Comparison of ENCODE assay signal across 1 cellular context in the genomic region with DNA sequence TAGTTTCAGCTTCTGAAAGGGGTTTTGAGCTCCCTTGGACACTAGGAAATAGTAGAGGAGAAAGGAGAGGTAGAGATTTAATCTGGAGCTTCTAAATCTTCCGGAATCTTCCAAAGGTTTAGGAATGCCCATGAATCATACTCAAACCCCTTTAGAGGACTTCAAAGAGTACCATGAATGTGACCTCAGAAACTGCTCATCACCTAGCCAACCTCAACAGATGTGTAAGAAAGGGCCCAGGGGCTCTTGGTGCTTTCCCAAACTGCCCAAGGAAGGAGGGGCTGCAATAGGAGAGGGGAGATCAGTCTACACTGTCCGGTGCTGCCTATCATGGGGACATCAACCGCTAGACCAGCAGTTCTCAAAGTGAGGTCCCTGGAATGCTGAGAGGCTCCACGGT.
TF ChIP-seq lines count a peak whose summit lies in the region.

No MANE protein-coding gene starts in this region.

TF ChIP-seq in WTC11, 78 proteins besides CTCF, POLR2A, EP300 and RAD21 (continued from another document):
- TF ChIP-seq, protein P1, sequence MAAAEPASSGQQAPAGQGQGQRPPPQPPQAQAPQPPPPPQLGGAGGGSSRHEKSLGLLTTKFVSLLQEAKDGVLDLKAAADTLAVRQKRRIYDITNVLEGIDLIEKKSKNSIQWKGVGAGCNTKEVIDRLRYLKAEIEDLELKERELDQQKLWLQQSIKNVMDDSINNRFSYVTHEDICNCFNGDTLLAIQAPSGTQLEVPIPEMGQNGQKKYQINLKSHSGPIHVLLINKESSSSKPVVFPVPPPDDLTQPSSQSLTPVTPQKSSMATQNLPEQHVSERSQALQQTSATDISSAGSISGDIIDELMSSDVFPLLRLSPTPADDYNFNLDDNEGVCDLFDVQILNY (CRISPR knock-in tag; IDR thresholded peaks at IDR 0.05): no peak
- TF ChIP-seq, protein P2, sequence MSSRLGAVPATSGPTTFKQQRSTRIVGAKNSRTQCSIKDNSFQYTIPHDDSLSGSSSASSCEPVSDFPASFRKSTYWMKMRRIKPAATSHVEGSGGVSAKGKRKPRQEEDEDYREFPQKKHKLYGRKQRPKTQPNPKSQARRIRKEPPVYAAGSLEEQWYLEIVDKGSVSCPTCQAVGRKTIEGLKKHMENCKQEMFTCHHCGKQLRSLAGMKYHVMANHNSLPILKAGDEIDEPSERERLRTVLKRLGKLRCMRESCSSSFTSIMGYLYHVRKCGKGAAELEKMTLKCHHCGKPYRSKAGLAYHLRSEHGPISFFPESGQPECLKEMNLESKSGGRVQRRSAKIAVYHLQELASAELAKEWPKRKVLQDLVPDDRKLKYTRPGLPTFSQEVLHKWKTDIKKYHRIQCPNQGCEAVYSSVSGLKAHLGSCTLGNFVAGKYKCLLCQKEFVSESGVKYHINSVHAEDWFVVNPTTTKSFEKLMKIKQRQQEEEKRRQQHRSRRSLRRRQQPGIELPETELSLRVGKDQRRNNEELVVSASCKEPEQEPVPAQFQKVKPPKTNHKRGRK (CRISPR knock-in tag; IDR thresholded peaks at IDR 0.05; ENCODE audit: borderline replicate concordance): no peak
- TF ChIP-seq GTF2I (CRISPR knock-in tag; conservative IDR thresholded peaks at IDR 0.05) (no peak), NFATC4 (CRISPR knock-in tag; IDR thresholded peaks at IDR 0.05) (no peak)
- TF ChIP-seq, protein P3, sequence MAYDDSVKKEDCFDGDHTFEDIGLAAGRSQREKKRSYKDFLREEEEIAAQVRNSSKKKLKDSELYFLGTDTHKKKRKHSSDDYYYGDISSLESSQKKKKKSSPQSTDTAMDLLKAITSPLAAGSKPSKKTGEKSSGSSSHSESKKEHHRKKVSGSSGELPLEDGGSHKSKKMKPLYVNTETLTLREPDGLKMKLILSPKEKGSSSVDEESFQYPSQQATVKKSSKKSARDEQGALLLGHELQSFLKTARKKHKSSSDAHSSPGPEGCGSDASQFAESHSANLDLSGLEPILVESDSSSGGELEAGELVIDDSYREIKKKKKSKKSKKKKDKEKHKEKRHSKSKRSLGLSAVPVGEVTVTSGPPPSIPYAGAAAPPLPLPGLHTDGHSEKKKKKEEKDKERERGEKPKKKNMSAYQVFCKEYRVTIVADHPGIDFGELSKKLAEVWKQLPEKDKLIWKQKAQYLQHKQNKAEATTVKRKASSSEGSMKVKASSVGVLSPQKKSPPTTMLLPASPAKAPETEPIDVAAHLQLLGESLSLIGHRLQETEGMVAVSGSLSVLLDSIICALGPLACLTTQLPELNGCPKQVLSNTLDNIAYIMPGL (CRISPR knock-in tag; IDR thresholded peaks at IDR 0.05): no peak
